ENCODE assay signal across 26 cellular contexts in the genomic region with DNA sequence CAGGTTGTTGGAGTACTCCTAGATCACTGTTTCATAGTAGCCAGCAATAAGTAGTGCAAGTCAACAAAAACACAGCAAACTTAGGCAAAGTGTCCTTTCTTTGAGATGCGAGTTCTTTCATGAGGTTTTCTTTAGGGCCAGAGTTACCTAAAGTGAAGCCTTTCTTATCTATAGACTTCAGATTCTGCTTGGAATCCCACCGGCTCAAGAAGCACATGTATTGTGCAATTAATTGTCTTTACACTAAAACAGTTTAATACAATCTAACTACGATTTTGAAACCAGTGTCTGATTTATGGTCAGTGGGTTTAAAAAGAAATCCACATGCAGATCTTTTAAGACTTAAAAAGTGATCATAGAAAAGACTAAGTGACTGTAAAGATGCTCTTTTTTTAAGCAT. TPM values are rescaled to one million over a fixed set of nuclear protein-coding genes. Genes with fewer than 3 reads are reported as not detected.
A peak's percentile ranks its signal among the peaks of the same experiment; 100 is the strongest.
DNase-seq lines count a peak whose midpoint lies in the region; ATAC-seq, FAIRE-seq and TF ChIP-seq lines count a peak whose summit lies in the region.
"Had no signal": no experiment of that assay in that cellular context is flagged by ENCODE, and none has a peak within 500 bp of the region (broad histone marks: within the 10 kb centered on the region; RNA-seq: fewer than 3 reads in every experiment).

No MANE protein-coding gene starts in this region.

- H3K9me3 ChIP-seq in CD4-positive, CD25-positive, alpha-beta regulatory T cell (ENCODE audit: control insufficient read depth in 2 of 2, low read length in 2 of 2): no peaks in the 10 kb centered on the region
- H3K9me3 ChIP-seq in HAP-1 (no peaks in the 10 kb centered on the region), SK-N-MC (ENCODE audit: low read depth, low read length) (no peaks in the 10 kb centered on the region), kidney (ENCODE audit: control insufficient read depth in 1 of 2, low read length in 2 of 2) (no peaks in the 10 kb centered on the region), ascending aorta (no peaks in the 10 kb centered on the region), MG63 (no peaks in the 10 kb centered on the region)
- H3K9me3 ChIP-seq: BLaER1 treated with 17β-estradiol and CSF1 and Interleukin-3, amounts not matched to agents 10 nM and 100 nM; body of pancreas; sigmoid colon; suprapubic skin had no signal

- TF ChIP-seq CTCF in kidney (IDR thresholded peaks at IDR 0.05; ENCODE audit: borderline replicate concordance, extremely low read depth, insufficient read depth) (no peak), ascending aorta (IDR thresholded peaks at IDR 0.05) (no peak)

- no peak overlapping the region for H3K27ac ChIP-seq in CD4-positive, CD25-positive, alpha-beta regulatory T cell (ENCODE audit: insufficient read depth, low read length, poor library complexity, severe bottlenecking)
- H3K27ac ChIP-seq in SK-N-MC (no peak overlapping the region), kidney (ENCODE audit: low read depth in 2 of 2, low read length in 2 of 2) (no peak overlapping the region), ascending aorta (no peak overlapping the region)
- H3K27ac ChIP-seq: BLaER1 treated with 17β-estradiol and CSF1 and Interleukin-3, amounts not matched to agents 10 nM and 100 nM; suprapubic skin had no signal

- no peak for ATAC-seq in CD4-positive, CD25-positive, alpha-beta regulatory T cell (ENCODE audit: low read depth in 2 of 2)
- no peak for ATAC-seq in GM18511 (IDR thresholded peaks at IDR 0.05; ENCODE audit: unreplicated experiment)
- ATAC-seq: body of pancreas; HCT116; stimulated activated naive B cell treated with anti-CD40 and anti-IgM and Interleukin-4, amounts not matched to agents 10 μg/mL and 1 μg/mL and 100 μg/mL, for 72 hours had no signal

- in situ Hi-C loops in HAP-1 (cut with MboI; ENCODE audit: low sequenced_read_pairs): no loop called here

- H3K27ac Mint-ChIP-seq in CD4-positive, CD25-positive, alpha-beta regulatory T cell: no peak overlapping the region
- H3K27ac Mint-ChIP-seq: activated CD4-positive, alpha-beta memory T cell treated with anti-CD3 and anti-CD28 coated beads for 36 hours; stimulated activated naive B cell treated with anti-CD40 and anti-IgM and Interleukin-4, amounts not matched to agents 10 μg/mL and 1 μg/mL and 100 μg/mL, for 72 hours had no signal

- no peak for DNase-seq in CD4-positive, CD25-positive, alpha-beta regulatory T cell
- DNase-seq in HAP-1 (ENCODE audit: low spot score in 2 of 2) (no peak), SK-N-MC (ENCODE audit: low read depth, low spot score) (no peak), kidney (no peak), ascending aorta (ENCODE audit: low spot score in 2 of 2) (no peak), MG63 (no peak), DMS153 treated with DMSO at 0.1 percent for 48 hours (lab: John Stamatoyannopoulos, UW; ENCODE audit: unreplicated experiment) (no peak)
- DNase-seq: activated CD4-positive, alpha-beta memory T cell treated with anti-CD3 and anti-CD28 coated beads for 36 hours; activated CD8-positive, alpha-beta memory T cell treated with anti-CD3 and anti-CD28 coated beads, Interleukin-2, amount 50 U/mL, for 48 hours; activated effector memory CD4-positive, alpha-beta T cell treated with Interleukin-2 at 50 U/mL for 16 hours; body of pancreas; Calu3; DND-41; Karpas-422; NCI-H1694 treated with DMSO at 0.1 percent for 48 hours; NK-92 treated with Interleukin-12 subunit alpha and Interleukin-12 subunit beta, amount 100 ng/mL, for 24 hours; sigmoid colon; stimulated activated CD4-positive, alpha-beta T cell treated with anti-CD3 and anti-CD28 coated beads, Interleukin-4, amount 100 ng/mL, for 4 hours; stimulated activated naive B cell treated with anti-CD40 and anti-IgM and Interleukin-4, amounts not matched to agents 10 μg/mL and 1 μg/mL and 100 μg/mL, for 72 hours; T-helper 1 cell had no signal

- peaks cover 23 to 63% (median 53%) of the 10 kb centered on the region in 4 donors for H3K4me1 Mint-ChIP-seq in CD4-positive, CD25-positive, alpha-beta regulatory T cell

- H3K27me3 Mint-ChIP-seq in CD4-positive, CD25-positive, alpha-beta regulatory T cell: no peaks in the 10 kb centered on the region
- H3K27me3 Mint-ChIP-seq: activated CD4-positive, alpha-beta memory T cell treated with anti-CD3 and anti-CD28 coated beads for 36 hours; stimulated activated naive B cell treated with anti-CD40 and anti-IgM and Interleukin-4, amounts not matched to agents 10 μg/mL and 1 μg/mL and 100 μg/mL, for 72 hours had no signal

- FAIRE-seq in kidney (lab: Jason Lieb, UNC): no peak
- FAIRE-seq: GM18507, keratinocyte had no signal

- no peaks in the 10 kb centered on the region for H3K36me3 Mint-ChIP-seq in CD4-positive, CD25-positive, alpha-beta regulatory T cell

- H3K9ac ChIP-seq in SK-N-MC (ENCODE audit: insufficient read length) (peak overlapping the region; percentile 5), kidney (ENCODE audit: low read length in 2 of 2) (no peak overlapping the region)
- H3K9ac ChIP-seq: BLaER1 treated with 17β-estradiol and CSF1 and Interleukin-3, amounts not matched to agents 10 nM and 100 nM had no signal

- intact Hi-C loops in kidney (cut with DNase I): no loop called here
- intact Hi-C loops in ascending aorta (cut with DNase I): no loop called here

- H3K9me3 Mint-ChIP-seq in CD4-positive, CD25-positive, alpha-beta regulatory T cell: no peaks in the 10 kb centered on the region
- H3K9me3 Mint-ChIP-seq: activated CD4-positive, alpha-beta memory T cell treated with anti-CD3 and anti-CD28 coated beads for 36 hours; stimulated activated naive B cell treated with anti-CD40 and anti-IgM and Interleukin-4, amounts not matched to agents 10 μg/mL and 1 μg/mL and 100 μg/mL, for 72 hours had no signal

- H3K36me3 ChIP-seq in CD4-positive, CD25-positive, alpha-beta regulatory T cell (ENCODE audit: control insufficient read depth, insufficient read depth, low read length): no peaks in the 10 kb centered on the region
- H3K36me3 ChIP-seq in HAP-1 (replicated peaks) (0 out of 2 replicates have a peak, but pooled peaks cover 6% of the 10 kb centered on the region), SK-N-MC (ENCODE audit: insufficient read depth, low read length) (no peaks in the 10 kb centered on the region), kidney (ENCODE audit: control insufficient read depth in 1 of 2, insufficient read depth in 2 of 2, low read length in 2 of 2) (no peaks in the 10 kb centered on the region), ascending aorta (no peaks in the 10 kb centered on the region), MG63 (peaks cover 14% of the 10 kb centered on the region; the same call in 1 of the 2 replicates)
- H3K36me3 ChIP-seq: BLaER1 treated with 17β-estradiol and CSF1 and Interleukin-3, amounts not matched to agents 10 nM and 100 nM; sigmoid colon; suprapubic skin had no signal

- peak overlapping the region in 2 of 4 donors; percentile 28 to 97 for H3K4me3 Mint-ChIP-seq in CD4-positive, CD25-positive, alpha-beta regulatory T cell
- H3K4me3 Mint-ChIP-seq: activated CD4-positive, alpha-beta memory T cell treated with anti-CD3 and anti-CD28 coated beads for 36 hours; stimulated activated naive B cell treated with anti-CD40 and anti-IgM and Interleukin-4, amounts not matched to agents 10 μg/mL and 1 μg/mL and 100 μg/mL, for 72 hours had no signal

- H3K4me3 ChIP-seq in CD4-positive, CD25-positive, alpha-beta regulatory T cell (ENCODE audit: low read depth, low read length): peak overlapping the region; percentile 83
- H3K4me3 ChIP-seq in HAP-1 (peak overlapping the region; percentile 69), SK-N-MC (peak overlapping the region; percentile 42), kidney (ENCODE audit: low read length in 2 of 2) (peak overlapping the region; percentile 7), ascending aorta (no peak overlapping the region), MG63 (no peak overlapping the region)
- H3K4me3 ChIP-seq: BLaER1 treated with 17β-estradiol and CSF1 and Interleukin-3, amounts not matched to agents 10 nM and 100 nM; body of pancreas; sigmoid colon; suprapubic skin had no signal

- no peaks in the 10 kb centered on the region for H3K27me3 ChIP-seq in CD4-positive, CD25-positive, alpha-beta regulatory T cell (ENCODE audit: control insufficient read depth, insufficient read depth, low read length)
- H3K27me3 ChIP-seq in HAP-1 (ENCODE audit: low read depth): no peaks in the 10 kb centered on the region
- H3K27me3 ChIP-seq in ascending aorta: no peaks in the 10 kb centered on the region
- no peaks in the 10 kb centered on the region for H3K27me3 ChIP-seq in MG63
- H3K27me3 ChIP-seq: body of pancreas, sigmoid colon, suprapubic skin had no signal

- peaks cover 48% of the 10 kb centered on the region for H3K4me1 ChIP-seq in CD4-positive, CD25-positive, alpha-beta regulatory T cell (ENCODE audit: control insufficient read depth, insufficient read depth, low read length, poor library complexity, severe bottlenecking)
- peaks cover 40% of the 10 kb centered on the region for H3K4me1 ChIP-seq in HAP-1
- H3K4me1 ChIP-seq in kidney (ENCODE audit: control insufficient read depth in 1 of 2, insufficient read depth in 1 of 2, low read depth in 1 of 2, low read length in 2 of 2): peaks cover 15 to 33% of the 10 kb centered on the region in 2 donors
- peaks cover 12 to 24% of the 10 kb centered on the region in 2 donors for H3K4me1 ChIP-seq in ascending aorta

RNA-seq across cellular contexts. Expression of a gene that starts 3.6 kb away (rescaled TPM):
- total RNA-seq in CD4-positive, CD25-positive, alpha-beta regulatory T cell: 7.7 TPM
- 1 to 10 TPM; 2.3 to 4.1 (median 3.6) TPM for polyA plus RNA-seq in CD4-positive, CD25-positive, alpha-beta regulatory T cell
- total RNA-seq in kidney (31.6 TPM), ascending aorta (11.5 TPM)
- polyA plus RNA-seq in kidney (ENCODE audit: insufficient read depth, low read depth, low replicate concordance): 4.7 TPM
- 6.9 and 15.8 TPM in 2 replicates for total RNA-seq in MG63 (2014; rRNA removed; shearing (Covaris generic); ENCODE audit: low replicate concordance)

RNA-seq across cellular contexts. Expression of a gene that starts 8.2 kb away (rescaled TPM):
- total RNA-seq in CD4-positive, CD25-positive, alpha-beta regulatory T cell: 2.3 TPM
- under 1 TPM in 3 of 4 donors, not detected in 1; 0.06 to 0.33 (median 0.28) TPM for polyA plus RNA-seq in CD4-positive, CD25-positive, alpha-beta regulatory T cell
- total RNA-seq in kidney (15.5 TPM), ascending aorta (5.6 TPM)
- polyA plus RNA-seq in kidney (ENCODE audit: insufficient read depth, low read depth, low replicate concordance): 13.2 TPM
- total RNA-seq in MG63 (2014; rRNA removed; shearing (Covaris generic); ENCODE audit: low replicate concordance): 1.4 TPM in 2 replicates

RNA-seq across cellular contexts. Expression of a gene that starts 57.5 kb away (rescaled TPM):
- total RNA-seq in CD4-positive, CD25-positive, alpha-beta regulatory T cell: 7.1 TPM
- 10 to 100 TPM; 10.8 to 26.4 (median 15.1) TPM for polyA plus RNA-seq in CD4-positive, CD25-positive, alpha-beta regulatory T cell
- total RNA-seq in kidney (157 TPM), ascending aorta (66.3 TPM)
- 485 TPM for polyA plus RNA-seq in kidney (ENCODE audit: insufficient read depth, low read depth, low replicate concordance)
- total RNA-seq in MG63 (2014; rRNA removed; shearing (Covaris generic); ENCODE audit: low replicate concordance): 12.9 and 29.4 TPM in 2 replicates

Comparison
In these comparisons a context has a peak if more than half of its experiments do, and no peak if none do; other contexts are left out.
1. H3K4me3 ChIP-seq: peak in CD4-positive, CD25-positive, alpha-beta regulatory T cell (single experiment), HAP-1 (single experiment), SK-N-MC (single experiment) and kidney (2 of 2); none in ascending aorta (0 of 2) and MG63 (single experiment).